ENCODE assay signal across 8 cellular contexts in the genomic region with DNA sequence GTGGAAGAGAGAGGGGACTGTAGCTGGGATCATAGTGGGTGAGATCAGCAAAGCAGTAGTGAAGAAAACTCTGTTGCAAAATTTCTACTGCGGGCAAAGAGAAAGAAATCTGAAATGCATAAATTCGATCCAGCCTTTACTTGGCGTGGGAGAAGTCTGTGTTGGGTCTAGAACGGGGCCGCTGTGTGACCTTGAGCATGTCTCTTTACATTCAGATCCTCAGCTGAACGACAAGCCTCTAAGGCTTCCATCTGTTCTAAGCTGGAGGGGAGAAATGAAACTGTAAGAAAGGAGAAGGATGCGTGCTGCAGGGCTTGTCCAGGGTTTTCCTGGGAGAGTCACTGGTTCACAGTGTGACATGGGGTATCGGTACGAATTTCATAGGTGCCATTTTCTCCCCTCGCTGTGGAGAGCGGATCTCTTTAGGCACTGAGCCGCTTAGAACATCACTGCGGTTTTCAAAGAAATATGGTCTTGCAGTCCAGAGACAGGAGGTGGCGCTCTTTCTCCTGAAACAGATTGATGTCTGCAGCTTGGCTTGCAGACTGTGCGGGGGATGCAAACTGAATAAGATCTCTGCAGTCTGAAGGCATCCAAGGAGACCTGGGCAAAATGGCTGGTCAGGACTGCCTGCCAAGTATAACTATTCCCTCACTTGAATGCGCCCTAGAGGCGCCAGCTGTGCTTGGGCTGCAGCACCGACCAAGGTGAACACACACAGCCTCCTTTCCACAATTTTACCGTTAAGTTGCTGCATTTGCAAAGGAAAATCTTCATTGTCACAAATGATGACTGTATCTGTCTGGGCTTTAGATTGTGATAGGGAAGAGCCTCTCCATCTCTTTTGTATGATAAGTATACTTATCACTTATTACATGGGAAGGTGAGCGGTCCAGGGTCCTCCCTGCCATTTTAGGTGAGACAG.
A peak's percentile ranks its signal among the peaks of the same experiment; 100 is the strongest.
DNase-seq lines count a peak whose midpoint lies in the region; ATAC-seq and TF ChIP-seq lines count a peak whose summit lies in the region.

No MANE protein-coding gene starts in this region.

- H3K9me3 ChIP-seq in liver (ENCODE audit: control insufficient read depth in 4 of 4, low read length in 3 of 4) = no peaks in the 10 kb centered on the region

- intact Hi-C loops in activated CD4-positive, alpha-beta T cell treated with anti-CD3 and anti-CD28 coated beads for 36 hours (cut with DNase I, micrococcal nuclease) = loop anchor here (1.0 kb wide), 3 partner anchors 97 to 909 kb away; no protein-coding TSS in a partner anchor

- H3K4me3 ChIP-seq in ACC112 (ENCODE audit: low read depth, low read length) (peak overlapping the region; percentile 68), choroid plexus epithelial cell (ENCODE audit: low read depth, low read length) (peak overlapping the region; percentile 17), liver (ENCODE audit: low read depth in 1 of 3, low read length in 3 of 3) (no peak overlapping the region)

- TF ChIP-seq CTCF in choroid plexus epithelial cell (conservative IDR thresholded peaks at IDR 0.05; ENCODE audit: low read depth, low read length) = peak; percentile 89
- peak; percentile 63 for TF ChIP-seq CTCF in liver (IDR thresholded peaks at IDR 0.05; ENCODE audit: low read depth, low read length, missing input control)

- H3K27me3 ChIP-seq in ACC112 (ENCODE audit: insufficient read depth, low read length) (peaks cover 3% of the 10 kb centered on the region; the same call in 1 of the 2 replicates), liver (ENCODE audit: control insufficient read depth in 4 of 4, insufficient read depth in 4 of 4, low read length in 3 of 4) (no peaks in the 10 kb centered on the region)

- no peaks in the 10 kb centered on the region for H3K36me3 Mint-ChIP-seq in activated CD4-positive, alpha-beta T cell treated with anti-CD3 and anti-CD28 coated beads for 36 hours (ENCODE audit: low read depth)

- H3K79me2 ChIP-seq in ACC112 (ENCODE audit: control insufficient read depth, insufficient read depth, low read length, unreplicated experiment) = no peaks in the 10 kb centered on the region

- 67% methylated on average over 20 of the region's 20 CpGs for WGBS in liver

- DNase-seq in NCI-H510A (lab: John Stamatoyannopoulos, UW) (peak; percentile 69), choroid plexus epithelial cell (ENCODE audit: low read depth) (peak; percentile 89)
- DNase-seq in activated CD4-positive, alpha-beta T cell treated with anti-CD3 and anti-CD28 coated beads for 36 hours = peak; percentile 89
- DNase-seq in stimulated activated CD4-positive, alpha-beta T cell treated with anti-CD3 and anti-CD28 coated beads, TNF-alpha, amount 100 ng/mL, for 1 hour (ENCODE audit: low read depth in 3 of 3, low spot score in 1 of 3) = peak; percentile 42 to 54 (median 54)

- peaks cover 32% of the 10 kb centered on the region for H3K4me1 Mint-ChIP-seq in activated CD4-positive, alpha-beta T cell treated with anti-CD3 and anti-CD28 coated beads for 36 hours

- H3K27ac Mint-ChIP-seq in activated CD4-positive, alpha-beta T cell treated with anti-CD3 and anti-CD28 coated beads for 36 hours = no peak overlapping the region

- no peaks in the 10 kb centered on the region for H3K27me3 Mint-ChIP-seq in activated CD4-positive, alpha-beta T cell treated with anti-CD3 and anti-CD28 coated beads for 36 hours

- CTCF ChIA-PET in activated CD4-positive, alpha-beta T cell treated with anti-CD3 and anti-CD28 coated beads for 36 hours (lab: Charles Lee) = interaction anchor here (0.6 to 6.5 kb wide), 40 partner anchors 10 to 908 kb away, joined by 3 to 77 read pairs (median 4); no protein-coding TSS in a partner anchor

- POLR2A ChIA-PET in activated CD4-positive, alpha-beta T cell treated with anti-CD3 and anti-CD28 coated beads for 36 hours (lab: Charles Lee) = no interaction called here

- peak overlapping the region; percentile 58 for H2AFZ ChIP-seq in ACC112 (ENCODE audit: low read length, unreplicated experiment)

- H3K4me1 ChIP-seq in ACC112 (ENCODE audit: control insufficient read depth, insufficient read depth, low read length, unreplicated experiment) = peaks cover 4% of the 10 kb centered on the region
- no peaks in the 10 kb centered on the region for H3K4me1 ChIP-seq in liver (ENCODE audit: control insufficient read depth in 4 of 4, insufficient read depth in 4 of 4, low read length in 3 of 4)

- TF ChIP-seq RAD21 in liver (IDR thresholded peaks at IDR 0.05) = peak; percentile 85 to 94

- H3K9me3 Mint-ChIP-seq in activated CD4-positive, alpha-beta T cell treated with anti-CD3 and anti-CD28 coated beads for 36 hours (ENCODE audit: low read depth) = no peaks in the 10 kb centered on the region

- H3K36me3 ChIP-seq in ACC112 (ENCODE audit: insufficient read depth, low read length) (no peaks in the 10 kb centered on the region), liver (ENCODE audit: control insufficient read depth in 4 of 4, insufficient read depth in 3 of 4, low read depth in 1 of 4, low read length in 3 of 4) (no peaks in the 10 kb centered on the region)

- H3K4me3 Mint-ChIP-seq in activated CD4-positive, alpha-beta T cell treated with anti-CD3 and anti-CD28 coated beads for 36 hours = peak overlapping the region; percentile 42

- ATAC-seq in GM18517 (IDR thresholded peaks at IDR 0.05; ENCODE audit: unreplicated experiment) = peak; percentile 82
- ATAC-seq in HG03342 (IDR thresholded peaks at IDR 0.05; ENCODE audit: unreplicated experiment) = peak; percentile 79
- ATAC-seq in activated CD4-positive, alpha-beta T cell treated with anti-CD3 and anti-CD28 coated beads for 36 hours = peak; percentile 95

- H3K27ac ChIP-seq in ACC112 (ENCODE audit: low read depth, low read length) = no peak overlapping the region
- H3K27ac ChIP-seq in liver (ENCODE audit: low read depth in 1 of 2, low read length in 2 of 2) = no peak overlapping the region

- no peak overlapping the region for H3K9ac ChIP-seq in liver (ENCODE audit: low read depth in 1 of 2, low read length in 2 of 2)

TF ChIP-seq in liver, 16 proteins besides CTCF, POLR2A, EP300 and RAD21:
- no peak for TF ChIP-seq FOXA1 (IDR thresholded peaks at IDR 0.05)
- TF ChIP-seq, protein P1, sequence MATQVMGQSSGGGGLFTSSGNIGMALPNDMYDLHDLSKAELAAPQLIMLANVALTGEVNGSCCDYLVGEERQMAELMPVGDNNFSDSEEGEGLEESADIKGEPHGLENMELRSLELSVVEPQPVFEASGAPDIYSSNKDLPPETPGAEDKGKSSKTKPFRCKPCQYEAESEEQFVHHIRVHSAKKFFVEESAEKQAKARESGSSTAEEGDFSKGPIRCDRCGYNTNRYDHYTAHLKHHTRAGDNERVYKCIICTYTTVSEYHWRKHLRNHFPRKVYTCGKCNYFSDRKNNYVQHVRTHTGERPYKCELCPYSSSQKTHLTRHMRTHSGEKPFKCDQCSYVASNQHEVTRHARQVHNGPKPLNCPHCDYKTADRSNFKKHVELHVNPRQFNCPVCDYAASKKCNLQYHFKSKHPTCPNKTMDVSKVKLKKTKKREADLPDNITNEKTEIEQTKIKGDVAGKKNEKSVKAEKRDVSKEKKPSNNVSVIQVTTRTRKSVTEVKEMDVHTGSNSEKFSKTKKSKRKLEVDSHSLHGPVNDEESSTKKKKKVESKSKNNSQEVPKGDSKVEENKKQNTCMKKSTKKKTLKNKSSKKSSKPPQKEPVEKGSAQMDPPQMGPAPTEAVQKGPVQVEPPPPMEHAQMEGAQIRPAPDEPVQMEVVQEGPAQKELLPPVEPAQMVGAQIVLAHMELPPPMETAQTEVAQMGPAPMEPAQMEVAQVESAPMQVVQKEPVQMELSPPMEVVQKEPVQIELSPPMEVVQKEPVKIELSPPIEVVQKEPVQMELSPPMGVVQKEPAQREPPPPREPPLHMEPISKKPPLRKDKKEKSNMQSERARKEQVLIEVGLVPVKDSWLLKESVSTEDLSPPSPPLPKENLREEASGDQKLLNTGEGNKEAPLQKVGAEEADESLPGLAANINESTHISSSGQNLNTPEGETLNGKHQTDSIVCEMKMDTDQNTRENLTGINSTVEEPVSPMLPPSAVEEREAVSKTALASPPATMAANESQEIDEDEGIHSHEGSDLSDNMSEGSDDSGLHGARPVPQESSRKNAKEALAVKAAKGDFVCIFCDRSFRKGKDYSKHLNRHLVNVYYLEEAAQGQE (IDR thresholded peaks at IDR 0.05) = no peak
- no peak for TF ChIP-seq SP1 (IDR thresholded peaks at IDR 0.05)
- no peak for TF ChIP-seq MAX (IDR thresholded peaks at IDR 0.05)
- no peak for TF ChIP-seq YY1 (IDR thresholded peaks at IDR 0.05)
- TF ChIP-seq, protein P2, sequence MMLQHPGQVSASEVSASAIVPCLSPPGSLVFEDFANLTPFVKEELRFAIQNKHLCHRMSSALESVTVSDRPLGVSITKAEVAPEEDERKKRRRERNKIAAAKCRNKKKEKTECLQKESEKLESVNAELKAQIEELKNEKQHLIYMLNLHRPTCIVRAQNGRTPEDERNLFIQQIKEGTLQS (IDR thresholded peaks at IDR 0.05) = no peak
- TF ChIP-seq RXRA (IDR thresholded peaks at IDR 0.05) = no peak
- TF ChIP-seq, protein P3, sequence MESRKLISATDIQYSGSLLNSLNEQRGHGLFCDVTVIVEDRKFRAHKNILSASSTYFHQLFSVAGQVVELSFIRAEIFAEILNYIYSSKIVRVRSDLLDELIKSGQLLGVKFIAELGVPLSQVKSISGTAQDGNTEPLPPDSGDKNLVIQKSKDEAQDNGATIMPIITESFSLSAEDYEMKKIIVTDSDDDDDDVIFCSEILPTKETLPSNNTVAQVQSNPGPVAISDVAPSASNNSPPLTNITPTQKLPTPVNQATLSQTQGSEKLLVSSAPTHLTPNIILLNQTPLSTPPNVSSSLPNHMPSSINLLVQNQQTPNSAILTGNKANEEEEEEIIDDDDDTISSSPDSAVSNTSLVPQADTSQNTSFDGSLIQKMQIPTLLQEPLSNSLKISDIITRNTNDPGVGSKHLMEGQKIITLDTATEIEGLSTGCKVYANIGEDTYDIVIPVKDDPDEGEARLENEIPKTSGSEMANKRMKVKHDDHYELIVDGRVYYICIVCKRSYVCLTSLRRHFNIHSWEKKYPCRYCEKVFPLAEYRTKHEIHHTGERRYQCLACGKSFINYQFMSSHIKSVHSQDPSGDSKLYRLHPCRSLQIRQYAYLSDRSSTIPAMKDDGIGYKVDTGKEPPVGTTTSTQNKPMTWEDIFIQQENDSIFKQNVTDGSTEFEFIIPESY (IDR thresholded peaks at IDR 0.05) = no peak

Comparison
In these comparisons a context has a peak if more than half of its experiments do, and no peak if none do; other contexts are left out.
1. H3K4me3 ChIP-seq: peak in ACC112 (single experiment) and choroid plexus epithelial cell (single experiment); none in liver (0 of 3).
2. Peak in every context shown above with its lines, with median percentiles within 50 percentile points of each other: ATAC-seq and DNase-seq.